ENCODE assay signal across 8 cellular contexts in genomic region chr20:58891076-58891685, GRCh38. TPM values are rescaled to one million over a fixed set of nuclear protein-coding genes. Genes with fewer than 3 reads are reported as not detected.
DNase-seq lines count a peak whose midpoint lies in the region; FAIRE-seq and TF ChIP-seq lines count a peak whose summit lies in the region.

No MANE protein-coding gene starts in this region.

- 1% methylated on average over 66 of the region's 99 CpGs; no CpG with 5 or more reads in 1 of the 2 experiments for WGBS in GM23248 (ENCODE audit: low coverage in 1 of 2, low lambda C conversion rate in 2 of 2, missing lambda C conversion rate in 2 of 2), 2 experiments
- 0 to 1% methylated on average over 21 to 23 of the region's 99 CpGs for WGBS in lower leg skin, 2 donors

- no peak for TF ChIP-seq CTCF in Calu3 (IDR thresholded peaks at IDR 0.05; ENCODE audit: unreplicated experiment)
- no peak for TF ChIP-seq CTCF in colonic mucosa (IDR thresholded peaks at IDR 0.05)
- no peak for TF ChIP-seq CTCF in lower leg skin (IDR thresholded peaks at IDR 0.05)
- TF ChIP-seq CTCF in D721Med (IDR thresholded peaks at IDR 0.05; ENCODE audit: insufficient read depth, missing control alignments), result no peak

- CTCF ChIA-PET in Calu3 (lab: Charles Lee), result no interaction called here

- H3K27me3 Mint-ChIP-seq in Calu3 (ENCODE audit: unreplicated experiment), result no peaks in the 10 kb centered on the region
- H3K27me3 Mint-ChIP-seq in activated CD4-positive, alpha-beta T cell treated with anti-CD3 and anti-CD28 coated beads, Interleukin-2, amount 10 ng/mL, durations not matched to agents 24 days and 14 days, result no peaks in the 10 kb centered on the region

- H3K4me3 Mint-ChIP-seq in Calu3 (ENCODE audit: low read depth, unreplicated experiment), result peak overlapping the region; percentile 88
- peak overlapping the region; percentile 59 for H3K4me3 Mint-ChIP-seq in activated CD4-positive, alpha-beta T cell treated with anti-CD3 and anti-CD28 coated beads, Interleukin-2, amount 10 ng/mL, durations not matched to agents 24 days and 14 days

- peak overlapping the region; percentile 83 for H3K4me2 ChIP-seq in GM23248 (ENCODE audit: unreplicated experiment)

- intact Hi-C loops in Calu3 (cut with micrococcal nuclease; ENCODE audit: unreplicated experiment), result loop anchor here (5.0 kb wide), 1 partner anchor 91 kb away; the partner anchor contains the start of gene NELFCD
- intact Hi-C loops in activated CD4-positive, alpha-beta T cell treated with anti-CD3 and anti-CD28 coated beads, Interleukin-2, amount 10 ng/mL, durations not matched to agents 24 days and 14 days (cut with micrococcal nuclease), result loop anchor here (5.0 kb wide), 2 partner anchors 271 to 584 kb away; partner anchors contain the start of genes RAB22A and ZNF831
- intact Hi-C loops in colonic mucosa (cut with DNase I), result no loop called here
- intact Hi-C loops in lower leg skin (cut with DNase I; ENCODE audit: low total_unique reads), result loop anchor here (5.0 kb wide), 1 partner anchor 91 kb away; the partner anchor contains the start of gene NELFCD

- H3F3A ChIP-seq in GM23248 (ENCODE audit: insufficient read depth), result peaks cover 11% of the 10 kb centered on the region; the same call in 1 of the 2 replicates

- peak overlapping the region; percentile 89 for H2AFZ ChIP-seq in GM23248

- peaks cover 7% of the 10 kb centered on the region; the same call in 1 of the 2 replicates for H4K20me1 ChIP-seq in GM23248 (ENCODE audit: insufficient read depth)

- peaks cover 87% of the 10 kb centered on the region for H3K36me3 Mint-ChIP-seq in Calu3 (ENCODE audit: insufficient read depth, unreplicated experiment)
- H3K36me3 Mint-ChIP-seq in activated CD4-positive, alpha-beta T cell treated with anti-CD3 and anti-CD28 coated beads, Interleukin-2, amount 10 ng/mL, durations not matched to agents 24 days and 14 days (ENCODE audit: low read depth), result peaks cover 21% of the 10 kb centered on the region

- H3K4me1 ChIP-seq in GM23248 (ENCODE audit: insufficient read depth) (peaks cover 30% of the 10 kb centered on the region), colonic mucosa (peaks cover 14% of the 10 kb centered on the region)

- TF ChIP-seq POLR2A in lower leg skin (IDR thresholded peaks at IDR 0.05), result no peak

- H3K4me1 Mint-ChIP-seq in Calu3 (ENCODE audit: low read depth, unreplicated experiment), result peaks cover 30% of the 10 kb centered on the region
- H3K4me1 Mint-ChIP-seq in activated CD4-positive, alpha-beta T cell treated with anti-CD3 and anti-CD28 coated beads, Interleukin-2, amount 10 ng/mL, durations not matched to agents 24 days and 14 days, result peaks cover 41% of the 10 kb centered on the region

- H3K4me3 ChIP-seq in GM23248, result peak overlapping the region; percentile 83
- peak overlapping the region; percentile 48 for H3K4me3 ChIP-seq in colonic mucosa
- peak overlapping the region; percentile 52 for H3K4me3 ChIP-seq in lower leg skin (ENCODE audit: low read depth, poor library complexity, severe bottlenecking)

- H3K27ac ChIP-seq in GM23248 (peak overlapping the region; percentile 96), colonic mucosa (peak overlapping the region; percentile 89)

- H3K27ac Mint-ChIP-seq in Calu3 (ENCODE audit: unreplicated experiment), result peak overlapping the region; percentile 96
- no peak overlapping the region for H3K27ac Mint-ChIP-seq in activated CD4-positive, alpha-beta T cell treated with anti-CD3 and anti-CD28 coated beads, Interleukin-2, amount 10 ng/mL, durations not matched to agents 24 days and 14 days

- H3K27me3 ChIP-seq in GM23248 (replicated peaks; ENCODE audit: insufficient read depth) (no peaks in the 10 kb centered on the region), colonic mucosa (no peaks in the 10 kb centered on the region)

- H3K9me2 ChIP-seq in GM23248 (ENCODE audit: insufficient read depth), result no peaks in the 10 kb centered on the region

- H3K79me2 ChIP-seq in GM23248 (ENCODE audit: insufficient read depth), result peaks cover 41% of the 10 kb centered on the region

- FAIRE-seq in D721Med (lab: Jason Lieb, UNC), result no peak

- DNase-seq in Calu3, result peak; percentile 88
- peak; percentile 82 for DNase-seq in GM23248
- DNase-seq in NCI-H1930 (lab: John Stamatoyannopoulos, UW), result peak; percentile 89
- DNase-seq in activated CD4-positive, alpha-beta T cell treated with anti-CD3 and anti-CD28 coated beads, Interleukin-2, amount 10 ng/mL, durations not matched to agents 24 days and 14 days, result peak; percentile 90
- DNase-seq in colonic mucosa, result peak; percentile 78
- peak; percentile 59 to 95 for DNase-seq in lower leg skin (ENCODE audit: low spot score in 2 of 2)
- DNase-seq in stimulated activated CD4-positive, alpha-beta T cell treated with anti-CD3 and anti-CD28 coated beads, Interleukin-4, amount 100 ng/mL, for 48 hours (ENCODE audit: low read depth in 2 of 2), result peak; percentile 61 to 67
- no peak for DNase-seq in D721Med (ENCODE audit: insufficient read length, low spot score)

- H3K9me3 ChIP-seq in GM23248 (ENCODE audit: low read depth) (no peaks in the 10 kb centered on the region), colonic mucosa (no peaks in the 10 kb centered on the region)

- in situ Hi-C loops in GM23248 (cut with MboI), result no loop called here

- H3K36me3 ChIP-seq in GM23248 (ENCODE audit: low read depth) (no peaks in the 10 kb centered on the region), colonic mucosa (no peaks in the 10 kb centered on the region)

- BruUV-seq in Calu3 (replicated peaks; lab: Mats Ljungman, UMichigan), result no TSS peak

- H3K9ac ChIP-seq in GM23248 (peak overlapping the region; percentile 98), colonic mucosa (ENCODE audit: low read depth in 2 of 2, low read length in 2 of 2) (peak overlapping the region; percentile 81 to 85)

- no peaks in the 10 kb centered on the region for H3K9me3 Mint-ChIP-seq in Calu3 (ENCODE audit: low read depth, unreplicated experiment)
- H3K9me3 Mint-ChIP-seq in activated CD4-positive, alpha-beta T cell treated with anti-CD3 and anti-CD28 coated beads, Interleukin-2, amount 10 ng/mL, durations not matched to agents 24 days and 14 days, result no peaks in the 10 kb centered on the region

RNA-seq across cellular contexts. Expression of gene GNAS, which starts 38.7 kb away (rescaled TPM):
- 1,324 and 1,410 TPM in 2 replicates for total RNA-seq in Calu3 (2022)
- 804 and 904 TPM in 2 replicates for total RNA-seq in GM23248 (2014; rRNA removed; shearing (Covaris generic))
- polyA plus RNA-seq in GM23248 (2016; fragmentation: Nextera tagmentation; extraction: Ambion mirVana), result 421 and 424 TPM in 2 replicates
- 500 and 523 TPM in 2 replicates for total RNA-seq in activated CD4-positive, alpha-beta T cell treated with anti-CD3 and anti-CD28 coated beads, Interleukin-2, amount 10 ng/mL, durations not matched to agents 24 days and 14 days
- 100 to 1,000 TPM; 683 to 715 TPM for total RNA-seq in colonic mucosa
- 100 to 1,000 TPM; 335 to 473 (median 391) TPM for total RNA-seq in lower leg skin

RNA-seq across cellular contexts. Expression of gene GNAS-AS1, which starts 40.5 kb away (rescaled TPM):
- total RNA-seq in Calu3 (2022), result 0.59 TPM in 1 of 2 replicates, not detected in the other
- total RNA-seq in GM23248 (2014; rRNA removed; shearing (Covaris generic)), result 0.25 and 0.97 TPM in 2 replicates
- polyA plus RNA-seq in GM23248 (2016; fragmentation: Nextera tagmentation; extraction: Ambion mirVana), result 0.77 and 1.0 TPM in 2 replicates
- total RNA-seq in activated CD4-positive, alpha-beta T cell treated with anti-CD3 and anti-CD28 coated beads, Interleukin-2, amount 10 ng/mL, durations not matched to agents 24 days and 14 days, result 0.64 and 1.6 TPM in 2 replicates
- 1 to 10 TPM in 1 of 2 donors, under 1 TPM in 1; 0.88 to 1.7 TPM for total RNA-seq in colonic mucosa
- total RNA-seq in lower leg skin, result under 1 TPM in 1 of 4 donors, not detected in 3; 0.39 TPM
